Comparison of ENCODE assay signal across 9 cellular contexts in the genomic region with DNA sequence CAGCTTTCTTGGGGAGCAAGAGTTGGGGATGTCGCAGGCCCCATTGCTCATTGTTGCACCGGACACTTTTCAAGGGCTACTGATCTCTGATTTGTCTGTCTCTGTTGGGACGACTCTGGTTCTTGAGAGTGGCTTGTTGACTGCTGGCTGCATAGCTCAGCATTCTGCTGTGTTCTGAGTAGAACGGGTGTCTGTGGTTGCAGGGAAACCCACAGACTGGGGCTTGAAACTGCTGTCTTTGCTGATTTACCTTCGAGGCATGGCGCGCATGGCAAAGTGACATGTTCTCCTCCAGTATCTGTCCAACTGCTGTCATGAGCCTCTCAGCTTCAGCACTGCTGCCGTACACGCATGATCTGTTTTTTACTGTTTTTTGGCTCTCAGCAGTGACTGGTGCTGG. TPM values are rescaled to one million over a fixed set of nuclear protein-coding genes. Genes with fewer than 3 reads are reported as not detected.
"Had no signal": no experiment of that assay in that cellular context is flagged by ENCODE, and none has a peak within 500 bp of the region (broad histone marks: within the 10 kb centered on the region; RNA-seq: fewer than 3 reads in every experiment).

No MANE protein-coding gene starts in this region.

RNA-seq across cellular contexts. Expression of gene SPATA31C2, which starts 8.7 kb away (rescaled TPM):
- total RNA-seq: HepG2, HT1080, IMR-90, M059J, PC-9, Peyer's patch, Right ventricle myocardium superior, RPMI7951, SJSA1 had no signal
